19 cellular contexts compared by ENCODE assay signal in the genomic region with DNA sequence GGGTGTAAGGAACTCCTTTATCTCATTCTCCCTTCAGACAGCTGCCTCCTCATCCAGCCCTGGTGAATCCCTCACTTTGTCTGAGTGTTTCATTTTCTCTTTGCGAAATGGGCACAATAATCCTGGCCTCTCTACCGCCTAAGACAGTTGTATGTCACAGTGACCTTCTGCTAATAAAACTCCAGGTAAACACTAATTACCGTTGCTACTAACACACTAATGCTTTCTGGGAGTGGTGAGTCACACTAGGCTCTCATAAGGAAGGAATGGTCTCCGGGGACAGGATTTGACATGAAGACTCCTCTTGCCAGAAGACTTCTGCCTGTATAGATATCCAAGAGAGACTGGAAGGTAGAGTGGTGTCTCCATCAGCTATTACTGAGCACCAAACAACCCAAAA.
DNase-seq lines count a peak whose midpoint lies in the region; ATAC-seq, FAIRE-seq and TF ChIP-seq lines count a peak whose summit lies in the region.
"Had no signal": no experiment of that assay in that cellular context is flagged by ENCODE, and none has a peak within 500 bp of the region (broad histone marks: within the 10 kb centered on the region; RNA-seq: fewer than 3 reads in every experiment).

No MANE protein-coding gene starts in this region.

- peak; percentile 93 for FAIRE-seq in keratinocyte (lab: Jason Lieb, UNC)

- H3K4me1 ChIP-seq in A673 (ENCODE audit: insufficient read depth, low read length, poor library complexity, severe bottlenecking) (no peaks in the 10 kb centered on the region), keratinocyte (ENCODE audit: control insufficient read depth, extremely low read depth, insufficient read depth, low read length) (peaks cover 54% of the 10 kb centered on the region)

- dilution Hi-C loops in keratinocyte (cut with MboI; ENCODE audit: extremely low pct_ligation_motif_present, low sequenced_read_pairs), result no loop called here

- H3K4me2 ChIP-seq in keratinocyte (ENCODE audit: control insufficient read depth, extremely low read depth, insufficient read depth, low read depth, low read length), result peak overlapping the region; percentile 70

- peak overlapping the region; percentile 36 for H3K9ac ChIP-seq in keratinocyte (ENCODE audit: control insufficient read depth, extremely low read depth, insufficient read depth, low read length)

- TF ChIP-seq CTCF in A673 (conservative IDR thresholded peaks at IDR 0.05; ENCODE audit: low read depth, low read length) (no peak), keratinocyte (optimal IDR thresholded peaks at IDR 0.05 in 1 of 3, IDR thresholded peaks at IDR 0.05 in 1 of 3, conservative IDR thresholded peaks at IDR 0.05 in 1 of 3; ENCODE audit: extremely low read depth in 1 of 3, insufficient read depth in 2 of 3, low read length in 3 of 3) (no peak)

- H3K9me1 ChIP-seq in keratinocyte (ENCODE audit: control insufficient read depth, extremely low read depth, insufficient read depth, low read length), result no peaks in the 10 kb centered on the region

- H3K9me3 ChIP-seq in A673 (ENCODE audit: low read depth, low read length, poor library complexity, severe bottlenecking), result no peaks in the 10 kb centered on the region
- no peaks in the 10 kb centered on the region for H3K9me3 ChIP-seq in keratinocyte (ENCODE audit: control insufficient read depth, low read depth, low read length)

- H3K4me3 ChIP-seq in A673 (ENCODE audit: low read depth, low read length, poor library complexity, severe bottlenecking), result no peak overlapping the region
- H3K4me3 ChIP-seq in keratinocyte (ENCODE audit: control insufficient read depth in 2 of 3, extremely low read depth in 1 of 3, insufficient read depth in 2 of 3, low read depth in 1 of 3, low read length in 3 of 3), result peak overlapping the region in 2 of 3 experiments; percentile 1 to 28
- H3K4me3 ChIP-seq: dorsolateral prefrontal cortex had no signal

- no TSS peak for BruUV-seq in A673 (replicated peaks; lab: Mats Ljungman, UMichigan)

- peak overlapping the region; percentile 9 for H2AFZ ChIP-seq in keratinocyte (ENCODE audit: control insufficient read depth, low read length)

- no peak overlapping the region for H3K27ac ChIP-seq in A673 (ENCODE audit: low read depth, low read length, poor library complexity, severe bottlenecking)
- peak overlapping the region; percentile 74 for H3K27ac ChIP-seq in keratinocyte (ENCODE audit: control insufficient read depth, insufficient read depth, low read length)
- H3K27ac ChIP-seq: dorsolateral prefrontal cortex had no signal

- H4K20me1 ChIP-seq in keratinocyte (ENCODE audit: control insufficient read depth, extremely low read depth, insufficient read depth, low read length), result no peaks in the 10 kb centered on the region

- intact Hi-C loops in A673 (cut with micrococcal nuclease; ENCODE audit: unreplicated experiment), result loop anchor here (10.0 kb wide), 1 partner anchor 290 kb away; no protein-coding TSS in a partner anchor

- ATAC-seq in GM21423 (IDR thresholded peaks at IDR 0.05; ENCODE audit: unreplicated experiment), result no peak
- ATAC-seq in GM18498 (IDR thresholded peaks at IDR 0.05; ENCODE audit: unreplicated experiment), result no peak
- ATAC-seq: activated CD8-positive, alpha-beta T cell treated with anti-CD3 and anti-CD28 coated beads for 36 hours; activated T-cell treated with anti-CD3 and anti-CD28 coated beads, Interleukin-2, amount 50 U/mL, for 4 hours; Panc1 had no signal

- peak; percentile 12 for DNase-seq in A673 (ENCODE audit: low spot score)
- DNase-seq in HT1080 (ENCODE audit: low read depth), result peak; percentile 46
- DNase-seq in T47D (ENCODE audit: low read depth in 1 of 2, low spot score in 1 of 2), result peak; percentile 28 to 84
- DNase-seq in keratinocyte (ENCODE audit: low read depth, low spot score), result peak; percentile 88
- DNase-seq in HuH-7.5 (ENCODE audit: low spot score), result no peak
- no peak for DNase-seq in RPMI8226
- DNase-seq: ACHN; activated CD8-positive, alpha-beta T cell treated with anti-CD3 and anti-CD28 coated beads for 36 hours; activated T-cell treated with anti-CD3 and anti-CD28 coated beads, Interleukin-2, amount 50 U/mL, for 4 hours; CD4-positive, CD25-positive, alpha-beta regulatory T cell; dorsolateral prefrontal cortex; hippocampal formation; NCI-H1048; NCI-H2081 treated with DMSO at 0.1 percent for 48 hours; NCI-H69; stimulated activated CD4-positive, alpha-beta T cell treated with anti-CD3 and anti-CD28 coated beads, Interleukin-2, amount 100 ng/mL, for 48 hours had no signal

- H3K27me3 ChIP-seq in A673 (replicated peaks; ENCODE audit: insufficient read depth, low read depth, low read length, poor library complexity), result no peaks in the 10 kb centered on the region
- H3K27me3 ChIP-seq in keratinocyte (ENCODE audit: control insufficient read depth, extremely low read depth, insufficient read depth, low read length), result no peaks in the 10 kb centered on the region

- no peaks in the 10 kb centered on the region for H3K79me2 ChIP-seq in keratinocyte (ENCODE audit: control insufficient read depth, insufficient read depth, low read length)

- H3K36me3 ChIP-seq in A673 (ENCODE audit: insufficient read depth, low read length, poor library complexity, severe bottlenecking), result no peaks in the 10 kb centered on the region
- no peaks in the 10 kb centered on the region for H3K36me3 ChIP-seq in keratinocyte (ENCODE audit: control insufficient read depth in 2 of 2, extremely low read depth in 1 of 2, insufficient read depth in 2 of 2, low read length in 2 of 2)

- in situ Hi-C loops in T47D (cut with HindIII; ENCODE audit: low pct_unique_long_range_greater_than_20kb, low sequenced_read_pairs), result no loop called here

- POLR2A ChIA-PET in A673 (lab: Charles Lee; ENCODE audit: low non-redundant PET), result no interaction called here

- CTCF ChIA-PET in A673 (lab: Charles Lee), result no interaction called here

Comparison
In these comparisons a context has a peak if more than half of its experiments do, and no peak if none do; other contexts are left out.
1. DNase-seq: peak in A673 (single experiment), HT1080 (single experiment), T47D (2 of 2) and keratinocyte (single experiment); none in HuH-7.5 (single experiment) and RPMI8226 (single experiment).